Comparison of ENCODE assay signal across 20 cellular contexts in genomic region chr4:110769578-110769977, GRCh38.
DNase-seq lines count a peak whose midpoint lies in the region; ATAC-seq and TF ChIP-seq lines count a peak whose summit lies in the region.
"Had no signal": no experiment of that assay in that cellular context is flagged by ENCODE, and none has a peak within 500 bp of the region (broad histone marks: within the 10 kb centered on the region; RNA-seq: fewer than 3 reads in every experiment).

No MANE protein-coding gene starts in this region.

- CTCF ChIA-PET in activated CD8-positive, alpha-beta T cell treated with anti-CD3 and anti-CD28 coated beads for 36 hours (lab: Charles Lee): no interaction called here
- CTCF ChIA-PET in CD8-positive, alpha-beta memory T cell (lab: Charles Lee): no interaction called here

- H3K27ac ChIP-seq in CD8-positive, alpha-beta memory T cell (ENCODE audit: low read depth, low read length): no peak overlapping the region
- H3K27ac ChIP-seq: BLaER1, C4-2B had no signal

- H3K27me3 Mint-ChIP-seq in activated CD8-positive, alpha-beta T cell treated with anti-CD3 and anti-CD28 coated beads for 36 hours: no peaks in the 10 kb centered on the region
- no peaks in the 10 kb centered on the region for H3K27me3 Mint-ChIP-seq in activated T-helper 1 cell treated with anti-CD3 and anti-CD28 coated beads, Interleukin-12 subunit alpha, Interleukin-12 subunit beta, Interleukin-2, Interleukin-4 antibody, amounts not matched to agents 30 ng/mL and 10 ng/mL and 1 ng/mL, durations not matched to agents 14 hours and 24 hours and 36 hours (ENCODE audit: insufficient read depth)
- no peaks in the 10 kb centered on the region for H3K27me3 Mint-ChIP-seq in CD8-positive, alpha-beta memory T cell
- H3K27me3 Mint-ChIP-seq: B cell; CD4-positive, alpha-beta T cell had no signal

- H3K4me1 ChIP-seq in CD8-positive, alpha-beta memory T cell (ENCODE audit: insufficient read depth, low read length): no peaks in the 10 kb centered on the region
- H3K4me1 ChIP-seq: HAP-1 had no signal

- no peak overlapping the region for H3K27ac Mint-ChIP-seq in activated CD8-positive, alpha-beta T cell treated with anti-CD3 and anti-CD28 coated beads for 36 hours
- H3K27ac Mint-ChIP-seq in activated T-helper 1 cell treated with anti-CD3 and anti-CD28 coated beads, Interleukin-12 subunit alpha, Interleukin-12 subunit beta, Interleukin-2, Interleukin-4 antibody, amounts not matched to agents 30 ng/mL and 10 ng/mL and 1 ng/mL, durations not matched to agents 14 hours and 24 hours and 36 hours: no peak overlapping the region
- no peak overlapping the region for H3K27ac Mint-ChIP-seq in CD8-positive, alpha-beta memory T cell
- H3K27ac Mint-ChIP-seq: B cell; CD4-positive, alpha-beta T cell; HFFc6 had no signal

- H3K4me1 Mint-ChIP-seq in activated CD8-positive, alpha-beta T cell treated with anti-CD3 and anti-CD28 coated beads for 36 hours (ENCODE audit: low read depth): no peaks in the 10 kb centered on the region
- H3K4me1 Mint-ChIP-seq in activated T-helper 1 cell treated with anti-CD3 and anti-CD28 coated beads, Interleukin-12 subunit alpha, Interleukin-12 subunit beta, Interleukin-2, Interleukin-4 antibody, amounts not matched to agents 30 ng/mL and 10 ng/mL and 1 ng/mL, durations not matched to agents 14 hours and 24 hours and 36 hours (ENCODE audit: low read depth): no peaks in the 10 kb centered on the region
- H3K4me1 Mint-ChIP-seq in CD8-positive, alpha-beta memory T cell: no peaks in the 10 kb centered on the region
- H3K4me1 Mint-ChIP-seq: B cell had no signal

- no peak overlapping the region for H3K4me3 ChIP-seq in epithelial cell of proximal tubule (ENCODE audit: low read depth, low read length)
- no peak overlapping the region for H3K4me3 ChIP-seq in foreskin fibroblast (ENCODE audit: low read depth in 1 of 2, low read length in 2 of 2)
- H3K4me3 ChIP-seq in CD8-positive, alpha-beta memory T cell (ENCODE audit: low read length): no peak overlapping the region
- H3K4me3 ChIP-seq: BLaER1, HAP-1 had no signal

- no peak overlapping the region for H3K4me3 Mint-ChIP-seq in activated CD8-positive, alpha-beta T cell treated with anti-CD3 and anti-CD28 coated beads for 36 hours
- H3K4me3 Mint-ChIP-seq in activated T-helper 1 cell treated with anti-CD3 and anti-CD28 coated beads, Interleukin-12 subunit alpha, Interleukin-12 subunit beta, Interleukin-2, Interleukin-4 antibody, amounts not matched to agents 30 ng/mL and 10 ng/mL and 1 ng/mL, durations not matched to agents 14 hours and 24 hours and 36 hours: no peak overlapping the region
- no peak overlapping the region for H3K4me3 Mint-ChIP-seq in CD8-positive, alpha-beta memory T cell
- H3K4me3 Mint-ChIP-seq: B cell; CD4-positive, alpha-beta T cell; HFFc6 had no signal

- no peaks in the 10 kb centered on the region for H3K36me3 Mint-ChIP-seq in activated CD8-positive, alpha-beta T cell treated with anti-CD3 and anti-CD28 coated beads for 36 hours (ENCODE audit: low read depth)
- no peaks in the 10 kb centered on the region for H3K36me3 Mint-ChIP-seq in activated T-helper 1 cell treated with anti-CD3 and anti-CD28 coated beads, Interleukin-12 subunit alpha, Interleukin-12 subunit beta, Interleukin-2, Interleukin-4 antibody, amounts not matched to agents 30 ng/mL and 10 ng/mL and 1 ng/mL, durations not matched to agents 14 hours and 24 hours and 36 hours (ENCODE audit: low read depth)
- H3K36me3 Mint-ChIP-seq in CD8-positive, alpha-beta memory T cell: no peaks in the 10 kb centered on the region

- no peaks in the 10 kb centered on the region for H3K27me3 ChIP-seq in CD8-positive, alpha-beta memory T cell (ENCODE audit: insufficient read depth, low read length, poor library complexity, severe bottlenecking)
- H3K27me3 ChIP-seq: BLaER1 had no signal

- TF ChIP-seq CTCF in epithelial cell of proximal tubule (conservative IDR thresholded peaks at IDR 0.05; ENCODE audit: low read depth, low read length) (no peak), foreskin fibroblast (IDR thresholded peaks at IDR 0.05; ENCODE audit: low read depth, low read length) (no peak)
- TF ChIP-seq CTCF in activated CD8-positive, alpha-beta T cell treated with anti-CD3 and anti-CD28 coated beads for 36 hours (IDR thresholded peaks at IDR 0.05): no peak

- H3K9me3 Mint-ChIP-seq in activated CD8-positive, alpha-beta T cell treated with anti-CD3 and anti-CD28 coated beads for 36 hours: peaks cover 2% of the 10 kb centered on the region
- no peaks in the 10 kb centered on the region for H3K9me3 Mint-ChIP-seq in activated T-helper 1 cell treated with anti-CD3 and anti-CD28 coated beads, Interleukin-12 subunit alpha, Interleukin-12 subunit beta, Interleukin-2, Interleukin-4 antibody, amounts not matched to agents 30 ng/mL and 10 ng/mL and 1 ng/mL, durations not matched to agents 14 hours and 24 hours and 36 hours
- peaks cover 0 to 9% (median 3%) of the 10 kb centered on the region in 5 donors for H3K9me3 Mint-ChIP-seq in CD8-positive, alpha-beta memory T cell
- H3K9me3 Mint-ChIP-seq: CD4-positive, alpha-beta T cell; HFFc6 had no signal

- POLR2A ChIA-PET in activated CD8-positive, alpha-beta T cell treated with anti-CD3 and anti-CD28 coated beads for 36 hours (lab: Charles Lee): no interaction called here
- POLR2A ChIA-PET in CD8-positive, alpha-beta memory T cell (lab: Charles Lee): no interaction called here

- no peaks in the 10 kb centered on the region for H3K36me3 ChIP-seq in CD8-positive, alpha-beta memory T cell (ENCODE audit: insufficient read depth, low read length)
- H3K36me3 ChIP-seq: BLaER1, HAP-1 had no signal

- intact Hi-C loops in activated CD8-positive, alpha-beta T cell treated with anti-CD3 and anti-CD28 coated beads for 36 hours (cut with micrococcal nuclease): no loop called here
- intact Hi-C loops in activated T-helper 1 cell treated with anti-CD3 and anti-CD28 coated beads, Interleukin-12 subunit alpha, Interleukin-12 subunit beta, Interleukin-2, Interleukin-4 antibody, amounts not matched to agents 30 ng/mL and 10 ng/mL and 1 ng/mL, durations not matched to agents 14 hours and 24 hours and 36 hours (cut with micrococcal nuclease): no loop called here

- no peaks in the 10 kb centered on the region for H3K9me3 ChIP-seq in CD8-positive, alpha-beta memory T cell (ENCODE audit: low read length)
- H3K9me3 ChIP-seq: BLaER1, HAP-1 had no signal

- peak; percentile 41 for ATAC-seq in GM19463 (IDR thresholded peaks at IDR 0.05; ENCODE audit: unreplicated experiment)
- no peak for ATAC-seq in activated CD8-positive, alpha-beta T cell treated with anti-CD3 and anti-CD28 coated beads for 36 hours

- peak; percentile 76 for DNase-seq in epithelial cell of proximal tubule (ENCODE audit: low read depth)
- DNase-seq in foreskin fibroblast: peak; percentile 24 to 38
- DNase-seq in renal cortical epithelial cell (ENCODE audit: low read depth): peak; percentile 84
- DNase-seq in occipital lobe (lab: John Stamatoyannopoulos, UW): no peak
- no peak for DNase-seq in activated CD8-positive, alpha-beta T cell treated with anti-CD3 and anti-CD28 coated beads for 36 hours
- no peak for DNase-seq in activated T-helper 1 cell treated with anti-CD3 and anti-CD28 coated beads, Interleukin-12 subunit alpha, Interleukin-12 subunit beta, Interleukin-2, Interleukin-4 antibody, amounts not matched to agents 30 ng/mL and 10 ng/mL and 1 ng/mL, durations not matched to agents 14 hours and 24 hours and 36 hours (ENCODE audit: low spot score)
- no peak for DNase-seq in CD8-positive, alpha-beta memory T cell
- DNase-seq: Calu3; CD4-positive, alpha-beta T cell; COR-L47; DMS53; DMS79 treated with DMSO at 0.1 percent for 48 hours; GF-D8; GOT3; HFFc6 had no signal

Comparison
In these comparisons a context has a peak if more than half of its experiments do, and no peak if none do; other contexts are left out.
1. DNase-seq: peak in epithelial cell of proximal tubule (single experiment), foreskin fibroblast (2 of 2) and renal cortical epithelial cell (single experiment); none in occipital lobe (single experiment), activated CD8-positive, alpha-beta T cell treated with anti-CD3 and anti-CD28 coated beads for 36 hours (single experiment), activated T-helper 1 cell treated with anti-CD3 and anti-CD28 coated beads, Interleukin-12 subunit alpha, Interleukin-12 subunit beta, Interleukin-2, Interleukin-4 antibody, amounts not matched to agents 30 ng/mL and 10 ng/mL and 1 ng/mL, durations not matched to agents 14 hours and 24 hours and 36 hours (single experiment) and CD8-positive, alpha-beta memory T cell (0 of 5).